1 cellular context compared by ENCODE assay signal in genomic region chr12:50276068-50276467, GRCh38.
TF ChIP-seq lines count a peak whose summit lies in the region.

No MANE protein-coding gene starts in this region.

TF ChIP-seq in SK-N-SH, 30 proteins besides CTCF, POLR2A, EP300 and RAD21 (continued from another document):
- TF ChIP-seq IRF3 (IDR thresholded peaks at IDR 0.05; ENCODE audit: low read depth, low read length) (no peak), MEF2A (IDR thresholded peaks at IDR 0.05; ENCODE audit: borderline replicate concordance, low read depth) (no peak), PBX3 (IDR thresholded peaks at IDR 0.05) (no peak), FOSL2 (IDR thresholded peaks at IDR 0.05; ENCODE audit: borderline replicate concordance, low read depth) (no peak), JUND (IDR thresholded peaks at IDR 0.05) (no peak)
